ENCODE assay signal across 8 cellular contexts in genomic region chr19:39052243-39052746, GRCh38. TPM values are rescaled to one million over a fixed set of nuclear protein-coding genes. Genes with fewer than 3 reads are reported as not detected.
DNase-seq lines count a peak whose midpoint lies in the region; ATAC-seq, FAIRE-seq and TF ChIP-seq lines count a peak whose summit lies in the region.

No MANE protein-coding gene starts in this region.

- no peaks in the 10 kb centered on the region for H3K9me3 ChIP-seq in CD4-positive, alpha-beta memory T cell (ENCODE audit: control insufficient read depth in 1 of 2, low read length in 2 of 2)
- no peaks in the 10 kb centered on the region for H3K9me3 ChIP-seq in body of pancreas
- H3K9me3 ChIP-seq in kidney (ENCODE audit: control insufficient read depth in 1 of 2, low read length in 2 of 2) = no peaks in the 10 kb centered on the region

- no peak overlapping the region for H3K4me3 ChIP-seq in CD4-positive, alpha-beta memory T cell (ENCODE audit: low read length in 2 of 2)
- H3K4me3 ChIP-seq in body of pancreas (no peak overlapping the region), kidney (ENCODE audit: low read length in 2 of 2) (no peak overlapping the region)

- peak overlapping the region in 3 of 7 donors; percentile 29 to 85 (median 77) for H3K27ac Mint-ChIP-seq in CD4-positive, alpha-beta memory T cell

- no peak for TF ChIP-seq POLR2A in body of pancreas (IDR thresholded peaks at IDR 0.05)

- ATAC-seq in body of pancreas (peak; percentile 50), GM21526 (IDR thresholded peaks at IDR 0.05; ENCODE audit: low FRiP score, unreplicated experiment) (no peak)

- H3K9ac ChIP-seq in kidney (ENCODE audit: low read length in 2 of 2) = no peak overlapping the region

- CTCF ChIA-PET in CD4-positive, alpha-beta memory T cell (lab: Charles Lee; ENCODE audit: partially characterized antibody) = interaction anchor here (0.6 to 2.3 kb wide), 15 partner anchors 9 to 276 kb away, joined by 3 to 18 read pairs (median 5); no protein-coding TSS in a partner anchor

- H3K4me1 ChIP-seq in CD4-positive, alpha-beta memory T cell (ENCODE audit: insufficient read depth, low read length) = no peaks in the 10 kb centered on the region
- H3K4me1 ChIP-seq in body of pancreas = no peaks in the 10 kb centered on the region
- peaks cover 0 to 3% of the 10 kb centered on the region in 2 donors for H3K4me1 ChIP-seq in kidney (ENCODE audit: control insufficient read depth in 1 of 2, insufficient read depth in 1 of 2, low read depth in 1 of 2, low read length in 2 of 2)

- H3K27ac ChIP-seq in CD4-positive, alpha-beta memory T cell (ENCODE audit: low read depth, low read length) = no peak overlapping the region
- no peak overlapping the region for H3K27ac ChIP-seq in VCaP
- no peak overlapping the region for H3K27ac ChIP-seq in body of pancreas
- H3K27ac ChIP-seq in kidney (ENCODE audit: low read depth in 2 of 2, low read length in 2 of 2) = no peak overlapping the region

- intact Hi-C loops in CD4-positive, alpha-beta memory T cell (cut with micrococcal nuclease) = loop anchor here (1.0 to 5.0 kb wide), 4 partner anchors 21 to 275 kb away; no protein-coding TSS in a partner anchor
- intact Hi-C loops in body of pancreas (cut with DNase I) = no loop called here
- intact Hi-C loops in kidney (cut with DNase I) = no loop called here

- FAIRE-seq in kidney (lab: Jason Lieb, UNC) (no peak), frontal cortex (lab: Jason Lieb, UNC) (no peak)

- H3K27me3 Mint-ChIP-seq in CD4-positive, alpha-beta memory T cell = peaks cover 0 to 2% of the 10 kb centered on the region in 2 donors

- peak; percentile 87 for TF ChIP-seq CTCF in VCaP (conservative IDR thresholded peaks at IDR 0.05)
- TF ChIP-seq CTCF in body of pancreas (IDR thresholded peaks at IDR 0.05) = peak; percentile 47 to 70 (median 56)
- peak; percentile 55 for TF ChIP-seq CTCF in kidney (IDR thresholded peaks at IDR 0.05; ENCODE audit: borderline replicate concordance, extremely low read depth, insufficient read depth)

- H3K36me3 ChIP-seq in CD4-positive, alpha-beta memory T cell (ENCODE audit: insufficient read depth, low read length) = no peaks in the 10 kb centered on the region
- H3K36me3 ChIP-seq in body of pancreas (replicated peaks in 1 of 2; ENCODE audit: insufficient read depth in 1 of 2, low read depth in 2 of 2) = no peaks in the 10 kb centered on the region
- no peaks in the 10 kb centered on the region for H3K36me3 ChIP-seq in kidney (ENCODE audit: control insufficient read depth in 1 of 2, insufficient read depth in 2 of 2, low read length in 2 of 2)

- DNase-seq in CD4-positive, alpha-beta memory T cell = peak; percentile 58 to 68 (median 62)
- DNase-seq in HUDEP-2 (lab: John Stamatoyannopoulos, UW; ENCODE audit: unreplicated experiment in 76 of 76) (peak in 56 of 76 experiments; percentile 4 to 73 (median 42)), body of pancreas (peak; percentile 59 to 73 (median 63)), kidney (peak; percentile 79), frontal cortex (ENCODE audit: low spot score in 2 of 2) (no peak)
- DNase-seq in stimulated activated CD4-positive, alpha-beta T cell treated with anti-CD3 and anti-CD28 coated beads, Interleukin-1b, Interleukin-23, amount 100 ng/mL, for 4 hours (ENCODE audit: low read depth in 2 of 2) = peak; percentile 62 to 69

- H3K4me3 Mint-ChIP-seq in CD4-positive, alpha-beta memory T cell = no peak overlapping the region

- 21 to 31% methylated on average over 5 to 10 of the region's 10 CpGs for WGBS in body of pancreas, 2 donors

- peaks cover 0 to 3% (median 0%) of the 10 kb centered on the region in 4 donors for H3K4me1 Mint-ChIP-seq in CD4-positive, alpha-beta memory T cell

- no peaks in the 10 kb centered on the region for H3K36me3 Mint-ChIP-seq in CD4-positive, alpha-beta memory T cell

- POLR2A ChIA-PET in CD4-positive, alpha-beta memory T cell (lab: Charles Lee; ENCODE audit: partially characterized antibody) = interaction anchor here (1.8 kb wide), 1 partner anchor 21 kb away, joined by 7 read pairs; no protein-coding TSS in a partner anchor

- no peaks in the 10 kb centered on the region for H3K27me3 ChIP-seq in CD4-positive, alpha-beta memory T cell (ENCODE audit: insufficient read depth, low read length)
- no peaks in the 10 kb centered on the region for H3K27me3 ChIP-seq in body of pancreas

- no peaks in the 10 kb centered on the region for H3K9me3 Mint-ChIP-seq in CD4-positive, alpha-beta memory T cell

RNA-seq across cellular contexts. Expression of gene FBXO27, which starts 19.9 kb away (rescaled TPM):
- total RNA-seq in CD4-positive, alpha-beta memory T cell = under 1 TPM; 0.64 to 0.86 TPM
- polyA plus RNA-seq in CD4-positive, alpha-beta memory T cell = 1 to 10 TPM in 1 of 2 donors, under 1 TPM in 1; 0.42 to 1.4 TPM
- 1 to 10 TPM in 1 of 2 donors, under 1 TPM in 1; 0.52 to 4.3 TPM for total RNA-seq in body of pancreas
- total RNA-seq in kidney = 8.3 TPM
- polyA plus RNA-seq in kidney (ENCODE audit: insufficient read depth, low read depth, low replicate concordance) = 7.8 TPM
- 8.6 TPM for total RNA-seq in frontal cortex

RNA-seq across cellular contexts. Expression of gene ACP7, which starts 31.9 kb away (rescaled TPM):
- total RNA-seq in CD4-positive, alpha-beta memory T cell = under 1 TPM in 1 of 2 experiments, not detected in 1; 0.14 TPM
- polyA plus RNA-seq in CD4-positive, alpha-beta memory T cell = not detected
- not detected for total RNA-seq in body of pancreas
- not detected for total RNA-seq in kidney
- 0.13 TPM for polyA plus RNA-seq in kidney (ENCODE audit: insufficient read depth, low read depth, low replicate concordance)
- not detected for total RNA-seq in frontal cortex

Comparison
In these comparisons a context has a peak if more than half of its experiments do, and no peak if none do; other contexts are left out.
1. DNase-seq: peak in CD4-positive, alpha-beta memory T cell (5 of 5), HUDEP-2 (56 of 76), body of pancreas (4 of 4), kidney (single experiment) and stimulated activated CD4-positive, alpha-beta T cell treated with anti-CD3 and anti-CD28 coated beads, Interleukin-1b, Interleukin-23, amount 100 ng/mL, for 4 hours (2 of 2); none in frontal cortex (0 of 2).
2. Peak in every context shown above with its lines, with median percentiles within 50 percentile points of each other: CTCF ChIP-seq.